In genomic region chr22:27718186-27719032, GRCh38 we compare ENCODE assay signal across 9 cellular contexts.
DNase-seq lines count a peak whose midpoint lies in the region; ATAC-seq and TF ChIP-seq lines count a peak whose summit lies in the region.
"Had no signal": no experiment of that assay in that cellular context is flagged by ENCODE, and none has a peak within 500 bp of the region (broad histone marks: within the 10 kb centered on the region; RNA-seq: fewer than 3 reads in every experiment).

No MANE protein-coding gene starts in this region.

- no peaks in the 10 kb centered on the region for H3K36me3 Mint-ChIP-seq in endodermal cell (ENCODE audit: low read depth)

- TF ChIP-seq CTCF in endodermal cell (conservative IDR thresholded peaks at IDR 0.05) (no peak), MM.1S (IDR thresholded peaks at IDR 0.05; ENCODE audit: low read length) (no peak)

- peaks cover 25% of the 10 kb centered on the region for H3K4me1 Mint-ChIP-seq in endodermal cell

- no peaks in the 10 kb centered on the region for H3K79me2 ChIP-seq in MM.1S (ENCODE audit: low read length)

- H3K4me2 ChIP-seq in MM.1S (ENCODE audit: low read depth, low read length): no peak overlapping the region

- no peak overlapping the region for H3K9ac ChIP-seq in endodermal cell (ENCODE audit: extremely low read depth, low read length, poor library complexity, severe bottlenecking)
- H3K9ac ChIP-seq in MM.1S (ENCODE audit: low read length): no peak overlapping the region

- no peaks in the 10 kb centered on the region for H3K9me2 ChIP-seq in MM.1S (replicated peaks; ENCODE audit: insufficient read depth, low read length)

- H3K4me3 ChIP-seq in endodermal cell (ENCODE audit: low read length): no peak overlapping the region
- no peak overlapping the region for H3K4me3 ChIP-seq in mesodermal cell (ENCODE audit: extremely low read depth, insufficient read depth, low read length, poor library complexity, severe bottlenecking)
- no peak overlapping the region for H3K4me3 ChIP-seq in MM.1S (ENCODE audit: low read length)

- in situ Hi-C loops in ACHN (cut with HindIII; ENCODE audit: low pct_ligation_motif_present, low pct_unique_long_range_greater_than_20kb, low sequenced_read_pairs): no loop called here

- peaks cover 2% of the 10 kb centered on the region for H3K9me3 Mint-ChIP-seq in endodermal cell

- no peaks in the 10 kb centered on the region for H3K4me1 ChIP-seq in endodermal cell (ENCODE audit: control insufficient read depth, insufficient read depth, low read length)
- H3K4me1 ChIP-seq in mesodermal cell (ENCODE audit: control insufficient read depth, insufficient read depth, low read length, poor library complexity, severe bottlenecking): peaks cover 18% of the 10 kb centered on the region
- no peaks in the 10 kb centered on the region for H3K4me1 ChIP-seq in MM.1S (ENCODE audit: low read length)

- no peaks in the 10 kb centered on the region for H3K36me3 ChIP-seq in endodermal cell (ENCODE audit: control insufficient read depth, insufficient read depth, low read length)
- H3K36me3 ChIP-seq in mesodermal cell (ENCODE audit: control insufficient read depth, insufficient read depth, low read length): no peaks in the 10 kb centered on the region
- H3K36me3 ChIP-seq in MM.1S (replicated peaks; ENCODE audit: insufficient read depth, low read length): no peaks in the 10 kb centered on the region

- no peaks in the 10 kb centered on the region for H3F3A ChIP-seq in MM.1S (ENCODE audit: insufficient read depth, low read length)

- H4K20me1 ChIP-seq in MM.1S (ENCODE audit: insufficient read depth, low read length): no peaks in the 10 kb centered on the region

- H3K27ac ChIP-seq in endodermal cell (ENCODE audit: low read depth, low read length) (no peak overlapping the region), mesodermal cell (ENCODE audit: low read depth, low read length, severe bottlenecking) (peak overlapping the region; percentile 75), MM.1S (ENCODE audit: low read length) (no peak overlapping the region)

- no peak overlapping the region for H2AFZ ChIP-seq in MM.1S (ENCODE audit: low read length)

- H3K27me3 ChIP-seq in endodermal cell (ENCODE audit: control insufficient read depth, insufficient read depth, low read length, poor library complexity, severe bottlenecking): no peaks in the 10 kb centered on the region
- peaks cover 46% of the 10 kb centered on the region for H3K27me3 ChIP-seq in MM.1S (replicated peaks; ENCODE audit: insufficient read depth, low read length)

- WGBS in endodermal cell (ENCODE audit: insufficient coverage in 1 of 2, insufficient read length in 1 of 2), 2 experiments: 67 to 78% methylated on average over 9 to 10 of the region's 10 CpGs
- 44 to 48% methylated on average over 5 to 9 of the region's 10 CpGs for WGBS in mesodermal cell (ENCODE audit: insufficient coverage in 2 of 2), 2 experiments

- H3K9me3 ChIP-seq in endodermal cell (ENCODE audit: control insufficient read depth, low read length) (peaks cover 7% of the 10 kb centered on the region), mesodermal cell (ENCODE audit: control insufficient read depth, low read length) (no peaks in the 10 kb centered on the region), MM.1S (replicated peaks; ENCODE audit: insufficient read depth, low read length) (no peaks in the 10 kb centered on the region)

- H3K27me3 Mint-ChIP-seq in endodermal cell (ENCODE audit: insufficient read depth): no peaks in the 10 kb centered on the region

- peak overlapping the region; percentile 57 for H3K27ac Mint-ChIP-seq in endodermal cell

- ATAC-seq in HG02623 (IDR thresholded peaks at IDR 0.05; ENCODE audit: unreplicated experiment) (no peak), GM18907 (IDR thresholded peaks at IDR 0.05; ENCODE audit: unreplicated experiment) (no peak)

- DNase-seq in ACHN (peak; percentile 82), M059J (ENCODE audit: low read depth) (peak; percentile 91), endodermal cell (peak; percentile 70), NCI-H2107 treated with DMSO at 0.1 percent for 48 hours (lab: John Stamatoyannopoulos, UW; ENCODE audit: unreplicated experiment) (no peak), MM.1S (no peak)
- DNase-seq: T-helper 9 cell had no signal

- H3K4me3 Mint-ChIP-seq in endodermal cell: no peak overlapping the region

Comparison
In these comparisons a context has a peak if more than half of its experiments do, and no peak if none do; other contexts are left out.
1. DNase-seq: peak in ACHN (single experiment), M059J (single experiment) and endodermal cell (single experiment); none in NCI-H2107 treated with DMSO at 0.1 percent for 48 hours (single experiment) and MM.1S (single experiment).